In the genomic region with DNA sequence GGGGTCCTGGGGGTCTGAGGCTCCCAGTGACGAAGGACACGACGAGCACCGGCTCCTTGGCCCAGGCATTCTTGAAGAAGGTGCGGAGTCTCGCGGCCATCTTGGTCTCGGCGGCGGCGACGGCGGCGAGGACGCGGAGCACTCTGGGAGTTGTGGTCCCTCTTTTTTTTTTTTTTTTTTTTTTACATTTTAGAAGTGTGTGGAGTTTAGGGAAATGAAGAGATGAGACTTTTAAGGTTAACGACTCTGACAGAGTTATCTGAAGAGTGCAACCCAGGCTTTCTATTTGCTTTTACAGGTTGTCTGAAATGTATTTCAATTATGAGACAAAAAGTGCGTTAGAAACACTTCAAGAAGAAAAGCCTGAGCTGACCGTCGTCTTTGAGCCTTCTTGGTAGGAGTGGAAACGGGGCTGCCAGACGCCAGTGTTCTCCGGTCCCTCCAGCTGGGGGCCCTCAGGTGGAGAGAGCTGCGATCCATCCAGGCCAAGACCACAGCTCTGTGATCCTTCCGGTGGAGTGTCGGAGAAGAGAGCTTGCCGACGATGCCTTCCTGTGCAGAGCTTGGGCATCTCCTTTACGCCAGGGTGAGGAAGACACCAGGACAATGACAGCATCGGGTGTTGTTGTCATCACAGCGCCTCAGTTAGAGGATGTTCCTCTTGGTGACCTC, we compare ENCODE assay signal across 8 cellular contexts. TPM values are rescaled to one million over a fixed set of nuclear protein-coding genes. Genes with fewer than 3 reads are reported as not detected.
DNase-seq lines count a peak whose midpoint lies in the region; ATAC-seq and TF ChIP-seq lines count a peak whose summit lies in the region.

No MANE protein-coding gene starts in this region.

- no peak overlapping the region for H3K27ac ChIP-seq in DOHH2 (ENCODE audit: low read depth, low read length)
- H3K27ac ChIP-seq in neutrophil = peak overlapping the region; percentile 51
- peak overlapping the region; percentile 62 to 78 for H3K27ac ChIP-seq in uterus

- H3K4me1 ChIP-seq in DOHH2 (ENCODE audit: control insufficient read depth, low read length) (no peaks in the 10 kb centered on the region), neutrophil (ENCODE audit: control insufficient read depth in 1 of 2, insufficient read depth in 1 of 2, low read depth in 1 of 2, low read length in 1 of 2) (peaks cover 39 to 48% of the 10 kb centered on the region in 2 experiments), uterus (no peaks in the 10 kb centered on the region)

- intact Hi-C loops in head of caudate nucleus (cut with DNase I) (loop anchor here (5.0 kb wide), 1 partner anchor 56 kb away; no protein-coding TSS in a partner anchor), uterus (cut with DNase I; ENCODE audit: low total_unique reads) (no loop called here)

- H3K9me2 ChIP-seq in DOHH2 (replicated peaks; ENCODE audit: control insufficient read depth, low read length) = no peaks in the 10 kb centered on the region

- no peaks in the 10 kb centered on the region for H3F3A ChIP-seq in DOHH2 (ENCODE audit: control insufficient read depth, insufficient read depth)

- H3K27me3 ChIP-seq in DOHH2 (ENCODE audit: control insufficient read depth, low read length) (no peaks in the 10 kb centered on the region), neutrophil (no peaks in the 10 kb centered on the region), uterus (no peaks in the 10 kb centered on the region)

- DNase-seq in NCI-H1930 (lab: John Stamatoyannopoulos, UW) = peak; percentile 49 to 57
- DNase-seq in activated naive CD4-positive, alpha-beta T cell treated with anti-CD3 and anti-CD28 coated beads, Interleukin-2, amount 50 U/mL, for 16 hours = peak; percentile 40
- peak; percentile 42 to 86 (median 72) for DNase-seq in head of caudate nucleus
- DNase-seq in uterus = peak; percentile 54 to 57
- no peak for DNase-seq in GM19238 (ENCODE audit: insufficient read length, low spot score)

- no peak for TF ChIP-seq POLR2A in uterus (IDR thresholded peaks at IDR 0.05)

- no peaks in the 10 kb centered on the region for H3K9me3 ChIP-seq in DOHH2 (ENCODE audit: control insufficient read depth, insufficient read depth, low read length)
- no peaks in the 10 kb centered on the region for H3K9me3 ChIP-seq in neutrophil
- H3K9me3 ChIP-seq in uterus = no peaks in the 10 kb centered on the region

- no peaks in the 10 kb centered on the region for H4K20me1 ChIP-seq in DOHH2 (ENCODE audit: control insufficient read depth, insufficient read depth, low read depth, low read length)

- peak overlapping the region; percentile 45 for H3K4me3 ChIP-seq in DOHH2 (ENCODE audit: low read length)
- peak overlapping the region; percentile 46 to 53 for H3K4me3 ChIP-seq in neutrophil (ENCODE audit: low read depth in 1 of 2, low read length in 1 of 2)
- H3K4me3 ChIP-seq in uterus = peak overlapping the region; percentile 35 to 42

- H3K36me3 ChIP-seq in DOHH2 (ENCODE audit: control insufficient read depth, low read length) = no peaks in the 10 kb centered on the region
- peaks cover 24% of the 10 kb centered on the region for H3K36me3 ChIP-seq in neutrophil
- no peaks in the 10 kb centered on the region for H3K36me3 ChIP-seq in uterus

- H3K4me2 ChIP-seq in DOHH2 (ENCODE audit: low read length) = peak overlapping the region; percentile 35; the same call in 1 of the 2 replicates

- H3K79me2 ChIP-seq in DOHH2 (ENCODE audit: control insufficient read depth, low read length) = no peaks in the 10 kb centered on the region

- no peak for ATAC-seq in HG02571 (IDR thresholded peaks at IDR 0.05; ENCODE audit: unreplicated experiment)

- TF ChIP-seq CTCF in DOHH2 (IDR thresholded peaks at IDR 0.05; ENCODE audit: low read depth, low read length, poor library complexity, severe bottlenecking) (no peak), neutrophil (IDR thresholded peaks at IDR 0.05) (no peak), uterus (IDR thresholded peaks at IDR 0.05) (peak in 1 of 4 experiments; percentile 3)

RNA-seq across cellular contexts. Expression of gene OR2B11, which starts 9.7 kb away (rescaled TPM):
- total RNA-seq in uterus = not detected

RNA-seq across cellular contexts. Expression of gene NLRP3, which starts 32.3 kb away (rescaled TPM):
- total RNA-seq in uterus = 1 to 10 TPM in 2 of 4 donors, under 1 TPM in 2; 0.26 to 2.8 (median 0.86) TPM
